In the genomic region with DNA sequence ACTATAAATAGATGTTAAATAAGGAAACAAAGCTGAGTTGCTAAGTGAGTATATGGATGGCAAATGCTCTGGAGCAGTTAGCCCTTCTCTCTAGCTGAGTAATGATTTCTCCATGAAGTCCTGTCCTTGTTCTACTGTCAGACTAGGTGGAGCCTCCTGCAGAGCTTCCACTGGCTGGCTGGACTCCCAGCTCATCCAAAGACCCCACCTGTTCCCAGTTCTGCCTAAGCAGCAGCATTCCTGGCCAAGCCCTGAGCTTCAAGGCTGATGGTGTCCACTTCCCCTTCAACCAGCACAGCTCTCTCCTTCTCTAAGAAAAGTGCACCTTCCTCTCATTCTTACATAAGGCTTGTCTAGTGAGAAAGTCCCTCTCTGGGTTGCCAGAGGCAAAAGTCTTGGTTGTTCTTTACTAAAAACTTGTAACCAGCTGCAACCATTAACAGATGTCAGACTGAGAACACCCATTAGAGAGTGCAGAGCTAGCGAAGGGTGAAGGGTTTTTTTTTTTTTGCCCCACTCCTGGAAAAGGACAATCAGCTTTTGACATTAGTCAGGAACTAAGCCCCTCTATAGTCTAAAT, we compare ENCODE assay signal across 12 cellular contexts. TPM values are rescaled to one million over a fixed set of nuclear protein-coding genes. Genes with fewer than 3 reads are reported as not detected.
DNase-seq lines count a peak whose midpoint lies in the region; ATAC-seq and TF ChIP-seq lines count a peak whose summit lies in the region.
"Had no signal": no experiment of that assay in that cellular context is flagged by ENCODE, and none has a peak within 500 bp of the region (broad histone marks: within the 10 kb centered on the region; RNA-seq: fewer than 3 reads in every experiment).

No MANE protein-coding gene starts in this region.

- H3K14ac ChIP-seq in trophoblast cell (ENCODE audit: low read length): no peak overlapping the region

- H4K12ac ChIP-seq in trophoblast cell (ENCODE audit: low read depth, low read length): no peak overlapping the region

- WGBS in trophoblast cell (ENCODE audit: extremely low coverage, insufficient coverage, insufficient read length): no CpG with 5 or more reads among the region's 1 CpG

- H3K4me3 ChIP-seq in trophoblast cell (ENCODE audit: low read depth, low read length): no peak overlapping the region
- no peak overlapping the region for H3K4me3 ChIP-seq in left ventricle myocardium inferior
- H3K4me3 ChIP-seq: vagina had no signal

- H2BK12ac ChIP-seq in trophoblast cell (ENCODE audit: low read length): no peak overlapping the region

- no peak overlapping the region for H4K8ac ChIP-seq in trophoblast cell (ENCODE audit: low read depth, low read length)

- peaks cover 0 to 8% (median 2%) of the 10 kb centered on the region in 7 donors for H3K9me3 Mint-ChIP-seq in naive B cell

- H2AFZ ChIP-seq in trophoblast cell (ENCODE audit: insufficient read depth, low read length, poor library complexity): no peak overlapping the region

- H3K4me1 Mint-ChIP-seq in naive B cell: peaks cover 54 to 65% (median 57%) of the 10 kb centered on the region in 3 donors

- H4K91ac ChIP-seq in trophoblast cell (ENCODE audit: low read depth, low read length): no peak overlapping the region

- no peaks in the 10 kb centered on the region for H3K79me2 ChIP-seq in trophoblast cell (ENCODE audit: control insufficient read depth, insufficient read depth, low read length, poor library complexity)

- H3K4ac ChIP-seq in trophoblast cell (ENCODE audit: low read depth, low read length): no peak overlapping the region

- peak overlapping the region in 2 of 8 donors; percentile 46 to 58 for H3K4me3 Mint-ChIP-seq in naive B cell

- no peak overlapping the region for H3K9ac ChIP-seq in trophoblast cell (ENCODE audit: low read length)

- intact Hi-C loops in left ventricle myocardium inferior (cut with micrococcal nuclease): no loop called here

- peak; percentile 52 for ATAC-seq in GM21529 (IDR thresholded peaks at IDR 0.05; ENCODE audit: unreplicated experiment)
- ATAC-seq in HG03432 (IDR thresholded peaks at IDR 0.05; ENCODE audit: unreplicated experiment): peak; percentile 56
- peak; percentile 76 to 79 for ATAC-seq in naive B cell (ENCODE audit: low read depth in 2 of 2)
- ATAC-seq: left cardiac atrium had no signal

- no peaks in the 10 kb centered on the region for H3K79me1 ChIP-seq in trophoblast cell (ENCODE audit: low read length)

- H2AK5ac ChIP-seq in trophoblast cell (ENCODE audit: low read length): no peak overlapping the region

- H3K36me3 Mint-ChIP-seq in naive B cell: peaks cover 0 to 9% of the 10 kb centered on the region in 2 donors

- no peak overlapping the region for H2BK5ac ChIP-seq in trophoblast cell (ENCODE audit: low read depth, low read length, poor library complexity)

- no peak overlapping the region for H3K18ac ChIP-seq in trophoblast cell (ENCODE audit: low read length)

- no peaks in the 10 kb centered on the region for H3K36me3 ChIP-seq in trophoblast cell (ENCODE audit: control insufficient read depth in 1 of 2, insufficient read depth in 2 of 2, low read length in 2 of 2)
- no peaks in the 10 kb centered on the region for H3K36me3 ChIP-seq in left ventricle myocardium inferior
- H3K36me3 ChIP-seq: vagina had no signal

- peak overlapping the region in 3 of 6 donors; percentile 68 to 95 (median 69) for H3K27ac Mint-ChIP-seq in naive B cell

- no peak overlapping the region for H3K4me2 ChIP-seq in trophoblast cell (ENCODE audit: low read length)

- H3K27me3 ChIP-seq in trophoblast cell (ENCODE audit: insufficient read depth, low read length): no peaks in the 10 kb centered on the region
- H3K27me3 ChIP-seq in left ventricle myocardium inferior (ENCODE audit: low read depth): no peaks in the 10 kb centered on the region
- H3K27me3 ChIP-seq: vagina had no signal

- H3K9me3 ChIP-seq in trophoblast cell (ENCODE audit: insufficient read depth, low read depth, low read length): no peaks in the 10 kb centered on the region
- H3K9me3 ChIP-seq in left ventricle myocardium inferior (replicated peaks): no peaks in the 10 kb centered on the region
- H3K9me3 ChIP-seq: vagina had no signal

- H3K23ac ChIP-seq in trophoblast cell (ENCODE audit: low read length): no peak overlapping the region

- DNase-seq in SIG-M5 treated with dmso at 0.1 percent for 504 hours (lab: John Stamatoyannopoulos, UW; ENCODE audit: unreplicated experiment) (peak; percentile 12), SIG-M5 (lab: John Stamatoyannopoulos, UW) (no peak), naive B cell (no peak), trophoblast cell (no peak), left ventricle myocardium inferior (no peak), NCI-H1417 (lab: John Stamatoyannopoulos, UW) (no peak)
- DNase-seq: activated T-cell treated with anti-CD3 and anti-CD28 coated beads, Interleukin-2, amount 50 U/mL, for 48 hours; effector CD8-positive, alpha-beta T cell; left cardiac atrium had no signal

- H2BK120ac ChIP-seq in trophoblast cell (ENCODE audit: insufficient read depth, low read length, poor library complexity): no peak overlapping the region

- H3K4me1 ChIP-seq in trophoblast cell (ENCODE audit: control insufficient read depth in 1 of 2, insufficient read depth in 2 of 2, low read length in 2 of 2): no peaks in the 10 kb centered on the region
- no peaks in the 10 kb centered on the region for H3K4me1 ChIP-seq in left ventricle myocardium inferior
- H3K4me1 ChIP-seq: vagina had no signal

- H3K27ac ChIP-seq in trophoblast cell (ENCODE audit: low read depth, low read length) (no peak overlapping the region), left ventricle myocardium inferior (replicated peaks) (no peak overlapping the region)
- H3K27ac ChIP-seq: vagina had no signal

- TF ChIP-seq CTCF in left ventricle myocardium inferior (IDR thresholded peaks at IDR 0.05; ENCODE audit: borderline replicate concordance): no peak

- H3K27me3 Mint-ChIP-seq in naive B cell: peaks cover 0 to 2% (median 0%) of the 10 kb centered on the region in 3 donors

RNA-seq across cellular contexts. Expression of a gene that starts 58.9 kb away (rescaled TPM):
- 1,000 to 10,000 TPM; 1,969 to 4,468 (median 2,782) TPM for polyA plus RNA-seq in naive B cell (ENCODE audit: low read depth in 6 of 6)
- polyA plus RNA-seq in trophoblast cell (2013): 0.86 and 1.2 TPM in 2 replicates
- total RNA-seq in left ventricle myocardium inferior: 3.2 TPM
